In the genomic region with DNA sequence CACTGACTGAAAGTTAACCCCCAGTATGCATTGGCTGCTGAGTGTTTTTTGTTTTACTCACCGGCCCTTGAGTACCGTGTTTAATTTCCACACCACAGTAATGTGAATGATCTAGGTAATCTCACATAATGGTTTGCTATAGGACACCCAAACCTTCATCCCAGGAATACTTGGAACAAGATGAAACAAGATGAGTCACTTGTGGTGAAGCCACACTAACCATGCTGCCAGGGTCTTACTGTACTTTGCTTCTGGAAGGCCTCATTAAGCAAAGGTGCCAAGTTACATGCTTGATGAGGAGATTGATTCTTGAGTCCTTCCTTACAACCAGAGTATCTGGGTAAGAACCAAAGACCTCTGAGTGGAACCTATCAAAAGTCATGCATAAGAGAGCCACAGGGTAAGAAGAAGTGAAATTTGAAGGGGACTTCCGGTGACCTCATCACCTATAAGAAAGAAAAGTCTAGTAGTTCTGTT, we compare ENCODE assay signal across 9 cellular contexts.
DNase-seq lines count a peak whose midpoint lies in the region; ATAC-seq, FAIRE-seq and TF ChIP-seq lines count a peak whose summit lies in the region.
"Had no signal": no experiment of that assay in that cellular context is flagged by ENCODE, and none has a peak within 500 bp of the region (broad histone marks: within the 10 kb centered on the region; RNA-seq: fewer than 3 reads in every experiment).

No MANE protein-coding gene starts in this region.

- H3K4me3 ChIP-seq in GM12878, result no peak overlapping the region

- TF ChIP-seq POLR2A in GM12878 (IDR thresholded peaks at IDR 0.05; ENCODE audit: low read depth, low read length), result no peak

- H3K79me2 ChIP-seq in GM12878 (ENCODE audit: control insufficient read depth, insufficient read depth, low read length), result no peaks in the 10 kb centered on the region

- H3K4me2 ChIP-seq in GM12878 (ENCODE audit: control insufficient read depth, insufficient read depth), result no peak overlapping the region

- no peaks in the 10 kb centered on the region for H3K36me3 ChIP-seq in GM12878 (ENCODE audit: control insufficient read depth in 2 of 2, insufficient read depth in 2 of 2, low read length in 1 of 2)

- no peaks in the 10 kb centered on the region for H3K4me1 ChIP-seq in GM12878 (ENCODE audit: control insufficient read depth, insufficient read depth, low read length)

- H3K27me3 ChIP-seq in GM12878 (replicated peaks in 1 of 2; ENCODE audit: control insufficient read depth in 2 of 2, insufficient read depth in 2 of 2, low read length in 1 of 2), result no peaks in the 10 kb centered on the region

- BruUV-seq in GM12878 (replicated peaks; lab: Mats Ljungman, UMichigan), result no TSS peak

- no peak overlapping the region for H3K27ac ChIP-seq in GM12878 (ENCODE audit: control insufficient read depth, insufficient read depth)

- DNase-seq in stimulated activated CD4-positive, alpha-beta T cell treated with anti-CD3 and anti-CD28 coated beads, Interleukin-1b, Interleukin-23, amount 100 ng/mL, for 48 hours, result peak; percentile 5
- DNase-seq in stimulated activated CD4-positive, alpha-beta T cell treated with anti-CD3 and anti-CD28 coated beads, Interleukin-4, amount 100 ng/mL, for 1 hour, result no peak
- DNase-seq in GM12878 (ENCODE audit: low read depth, low spot score), result no peak
- no peak for DNase-seq in DMS114 treated with DMSO at 0.1 percent for 48 hours (lab: John Stamatoyannopoulos, UW; ENCODE audit: unreplicated experiment)
- no peak for DNase-seq in mesothelial cell of epicardium (ENCODE audit: low spot score in 2 of 2, unreplicated experiment in 2 of 2)
- DNase-seq in NCI-H1105 treated with DMSO at 0.1 percent for 48 hours (lab: John Stamatoyannopoulos, UW), result no peak
- no peak for DNase-seq in occipital lobe (lab: John Stamatoyannopoulos, UW)
- DNase-seq: NCI-H2171 had no signal

- SMC1A ChIA-PET in GM12878 (lab: Charles Lee; ENCODE audit: uncharacterized antibody, unreplicated experiment), result no interaction called here

- ATAC-seq in HG03378 (IDR thresholded peaks at IDR 0.05; ENCODE audit: unreplicated experiment) (peak; percentile 83), GM12878 (peak; percentile 85)

- H3K4me1 Mint-ChIP-seq in mesothelial cell of epicardium, result peaks cover 2% of the 10 kb centered on the region

- intact Hi-C loops in GM12878 (cut with micrococcal nuclease; ENCODE audit: unreplicated experiment), result no loop called here

- no peaks in the 10 kb centered on the region for H3K27me3 Mint-ChIP-seq in mesothelial cell of epicardium (ENCODE audit: low read depth)

- CTCF ChIA-PET in GM12878 (lab: Yijun Ruan, JAX), result no interaction called here

- H3K9ac ChIP-seq in GM12878 (ENCODE audit: control insufficient read depth, insufficient read depth, low read length), result no peak overlapping the region

- H3K9me3 Mint-ChIP-seq in mesothelial cell of epicardium, result peaks cover 22% of the 10 kb centered on the region

- TF ChIP-seq RAD21 in GM12878 (IDR thresholded peaks at IDR 0.05; ENCODE audit: insufficient read depth, low read depth, low read length), result no peak

- in situ Hi-C loops in GM12878 (cut with MboI), result no loop called here

- POLR2A ChIA-PET in GM12878 (lab: Charles Lee), result no interaction called here

- H4K20me1 ChIP-seq in GM12878 (ENCODE audit: control insufficient read depth, insufficient read depth), result no peaks in the 10 kb centered on the region

- no peaks in the 10 kb centered on the region; the same call in 2 of the 3 replicates for H3K9me3 ChIP-seq in GM12878 (replicated peaks; ENCODE audit: control insufficient read depth, insufficient read depth, low read length)

- TF ChIP-seq CTCF in GM12878 (IDR thresholded peaks at IDR 0.05 in 2 of 3, conservative IDR thresholded peaks at IDR 0.05 in 1 of 3; ENCODE audit: control insufficient read depth in 2 of 3, extremely low read depth in 1 of 3, insufficient read depth in 1 of 3, low read depth in 3 of 3, low read length in 3 of 3) (no peak), mesothelial cell of epicardium (IDR thresholded peaks at IDR 0.05; ENCODE audit: unreplicated experiment) (no peak)

- peak; percentile 56 for FAIRE-seq in GM12878 (lab: Jason Lieb, UNC)

- WGBS in GM12878 (ENCODE audit: insufficient coverage, insufficient replicate concordance, low lambda C conversion rate, missing lambda C conversion rate), result 51% methylated on average over 3 of the region's 3 CpGs

- no peak for TF ChIP-seq EP300 in GM12878 (IDR thresholded peaks at IDR 0.05; ENCODE audit: borderline replicate concordance in 1 of 2, control insufficient read depth in 1 of 2, low read depth in 2 of 2, low read length in 2 of 2)

- H2AFZ ChIP-seq in GM12878 (ENCODE audit: control insufficient read depth, low read depth, low read length), result no peak overlapping the region

- RAD21 ChIA-PET in GM12878 (lab: Charles Lee; ENCODE audit: unreplicated experiment), result no interaction called here

- no peak overlapping the region for H3K27ac Mint-ChIP-seq in mesothelial cell of epicardium

- H3K36me3 Mint-ChIP-seq in mesothelial cell of epicardium, result peaks cover 1% of the 10 kb centered on the region

- no peak overlapping the region for H3K4me3 Mint-ChIP-seq in mesothelial cell of epicardium

TF ChIP-seq in GM12878, 131 proteins besides CTCF, POLR2A, EP300 and RAD21:
- peak; percentile 43; the same call in 1 of the 2 replicates for TF ChIP-seq RUNX3 (IDR thresholded peaks at IDR 0.05; ENCODE audit: low read length)
- TF ChIP-seq CREM (IDR thresholded peaks at IDR 0.05; ENCODE audit: low read depth), result 0 out of 2 replicates have a peak, but pooled peaks have one; percentile 12
- no peak for TF ChIP-seq ZBTB33 (IDR thresholded peaks at IDR 0.05)
- no peak for TF ChIP-seq FOXM1 (IDR thresholded peaks at IDR 0.05; ENCODE audit: low read depth, low read length)
- TF ChIP-seq JUNB (IDR thresholded peaks at IDR 0.05), result peak; percentile 33
- peak; percentile 34; the same call in 1 of the 2 replicates for TF ChIP-seq NFIC (IDR thresholded peaks at IDR 0.05; ENCODE audit: low read depth, low read length)
- TF ChIP-seq ATF7 (IDR thresholded peaks at IDR 0.05; ENCODE audit: low read depth), result peak; percentile 45; the same call in 1 of the 2 replicates
- TF ChIP-seq SPI1 (IDR thresholded peaks at IDR 0.05; ENCODE audit: borderline replicate concordance, insufficient read depth, low read depth, low read length), result peak; percentile 79
- TF ChIP-seq ATF2 (IDR thresholded peaks at IDR 0.05; ENCODE audit: low read length), result peak; percentile 77
